Comparison of ENCODE assay signal across 8 cellular contexts in genomic region chr3:120742198-120743080, GRCh38. TPM values are rescaled to one million over a fixed set of nuclear protein-coding genes. Genes with fewer than 3 reads are reported as not detected.
DNase-seq lines count a peak whose midpoint lies in the region; ATAC-seq, FAIRE-seq and TF ChIP-seq lines count a peak whose summit lies in the region.

GTF2E1 (plus strand) TSS chr3:120742744; CDS start chr3:120750553, 7,809 bp downstream.
RABL3 (minus strand) TSS chr3:120742516; CDS start chr3:120742507, 9 bp downstream.

- FAIRE-seq in GM12892 (lab: Jason Lieb, UNC), result peak; percentile 100

- H3K27me3 ChIP-seq in adrenal gland (no peaks in the 10 kb centered on the region), heart left ventricle (no peaks in the 10 kb centered on the region)

- intact Hi-C loops in adrenal gland (cut with DNase I) (no loop called here), heart left ventricle (cut with DNase I) (loop anchor here in 8 of 10 donors (1.0 to 10.0 kb wide), 6 partner anchors 146 to 325 kb away; partner anchors contain the start of gene NDUFB4 (in 8 of the 8))

- peak within 1 kb of the TSS; percentile 86 to 97 (median 96) for H3K27ac ChIP-seq in adrenal gland
- peak within 1 kb of the TSS; percentile 83 to 98 (median 93) for H3K27ac ChIP-seq in heart left ventricle

- no peaks in the 10 kb centered on the region for H3K27me3 Mint-ChIP-seq in type B pancreatic cell

- peak; percentile 99 for ATAC-seq in HG02852 (IDR thresholded peaks at IDR 0.05; ENCODE audit: unreplicated experiment)
- ATAC-seq in heart left ventricle, result peak; percentile 100

- TF ChIP-seq CTCF in adrenal gland (IDR thresholded peaks at IDR 0.05) (peak in 1 of 6 experiments; percentile 12), heart left ventricle (IDR thresholded peaks at IDR 0.05) (no peak), type B pancreatic cell (conservative IDR thresholded peaks at IDR 0.05) (no peak)

- H3K36me3 ChIP-seq in adrenal gland (replicated peaks in 1 of 2), result no peaks in the 10 kb centered on the region
- H3K36me3 ChIP-seq in heart left ventricle, result peaks cover 0 to 10% (median 0%) of the 10 kb centered on the region in 9 donors

- H3K9me3 ChIP-seq in adrenal gland (replicated peaks in 1 of 3) (no peaks in the 10 kb centered on the region), heart left ventricle (peaks cover 0 to under 1% (median 0%) of the 10 kb centered on the region in 12 donors)

- no peaks in the 10 kb centered on the region for H3K9me3 Mint-ChIP-seq in type B pancreatic cell

- peaks cover 24% of the 10 kb centered on the region for H3K4me1 Mint-ChIP-seq in type B pancreatic cell (ENCODE audit: unreplicated experiment)

- H3K27ac Mint-ChIP-seq in type B pancreatic cell, result peak within 1 kb of the TSS; percentile 99

- peaks cover 2% of the 10 kb centered on the region for H3K36me3 Mint-ChIP-seq in type B pancreatic cell

- H3K4me1 ChIP-seq in adrenal gland (replicated peaks in 1 of 2) (peaks cover 17 to 30% of the 10 kb centered on the region in 2 donors), heart left ventricle (peaks cover 0 to 29% (median 17%) of the 10 kb centered on the region in 12 donors)

- 0% methylated on average over 50 to 52 of the region's 52 CpGs for WGBS in adrenal gland, 4 donors
- WGBS in heart left ventricle, 4 donors, result 0 to 1% (median 0%) methylated on average over 44 to 52 of the region's 52 CpGs

- peak within 1 kb of the TSS; percentile 89 for H3K4me3 Mint-ChIP-seq in type B pancreatic cell

- DNase-seq in GM12892 (ENCODE audit: insufficient read length), result peak; percentile 83
- DNase-seq in NCI-H146 (lab: John Stamatoyannopoulos, UW), result peak; percentile 100
- peak; percentile 89 to 98 (median 95) for DNase-seq in T-helper 1 cell
- peak; percentile 97 to 100 (median 99) for DNase-seq in adrenal gland
- peak; percentile 95 to 98 (median 97) for DNase-seq in heart left ventricle
- peak; percentile 100 for DNase-seq in pons (ENCODE audit: low spot score)
- DNase-seq in type B pancreatic cell (ENCODE audit: extremely low spot score, unreplicated experiment), result peak; percentile 95

- peak within 1 kb of the TSS; percentile 62 to 97 (median 82) for H3K4me3 ChIP-seq in adrenal gland
- peak within 1 kb of the TSS; percentile 59 to 97 (median 85) for H3K4me3 ChIP-seq in heart left ventricle

- TF ChIP-seq POLR2A in GM12892 (IDR thresholded peaks at IDR 0.05; ENCODE audit: low read depth, low read length), result peak; percentile 76
- peak; percentile 50 to 93 for TF ChIP-seq POLR2A in adrenal gland (IDR thresholded peaks at IDR 0.05)
- TF ChIP-seq POLR2A in heart left ventricle (IDR thresholded peaks at IDR 0.05), result peak in 1 of 2 donors; percentile 64

RNA-seq across cellular contexts. Expression of gene GTF2E1, which starts in this region (rescaled TPM):
- polyA plus RNA-seq in GM12892 (2012; ENCODE audit: missing spikeins), result 11.4 TPM
- 10 to 100 TPM; 11.6 to 37.3 (median 26.5) TPM for total RNA-seq in adrenal gland
- 10 to 100 TPM; 10.2 to 29.0 (median 15.2) TPM for polyA plus RNA-seq in adrenal gland
- total RNA-seq in heart left ventricle, result 10 to 100 TPM in 7 of 9 donors, 1 to 10 TPM in 2; 7.3 to 15.1 (median 12.2) TPM
- polyA plus RNA-seq in heart left ventricle, result 1 to 10 TPM; 3.7 to 6.7 TPM
- total RNA-seq in type B pancreatic cell (ENCODE audit: low replicate concordance), result 16.0 and 26.9 TPM in 2 replicates

RNA-seq across cellular contexts. Expression of gene RABL3, which starts in this region (rescaled TPM):
- 23.8 TPM for polyA plus RNA-seq in GM12892 (2012; ENCODE audit: missing spikeins)
- total RNA-seq in adrenal gland, result 10 to 100 TPM; 23.8 to 75.4 (median 53.0) TPM
- polyA plus RNA-seq in adrenal gland, result 10 to 100 TPM in 1 of 3 donors, 1 to 10 TPM in 2; 5.8 to 94.2 (median 9.0) TPM
- 10 to 100 TPM in 8 of 9 donors, 1 to 10 TPM in 1; 6.8 to 28.3 (median 17.5) TPM for total RNA-seq in heart left ventricle
- polyA plus RNA-seq in heart left ventricle, result 10 to 100 TPM in 1 of 2 donors, 1 to 10 TPM in 1; 3.1 to 23.1 TPM
- total RNA-seq in type B pancreatic cell (ENCODE audit: low replicate concordance), result 13.5 and 15.5 TPM in 2 replicates

Comparison
In these comparisons a context has a peak if more than half of its experiments do, and no peak if none do; other contexts are left out.
1. Peak in every context shown above with its lines: DNase-seq, ATAC-seq, H3K4me3 ChIP-seq and H3K27ac ChIP-seq.
2. intact Hi-C loops: an anchor here in heart left ventricle (1.0 to 10.0 kb wide); none called in adrenal gland.